9 cellular contexts compared by ENCODE assay signal in genomic region chr1:93554883-93555872, GRCh38.
DNase-seq lines count a peak whose midpoint lies in the region; ATAC-seq, FAIRE-seq and TF ChIP-seq lines count a peak whose summit lies in the region.
"Had no signal": no experiment of that assay in that cellular context is flagged by ENCODE, and none has a peak within 500 bp of the region (broad histone marks: within the 10 kb centered on the region; RNA-seq: fewer than 3 reads in every experiment).

No MANE protein-coding gene starts in this region.

- intact Hi-C loops in HepG2 (cut with micrococcal nuclease; ENCODE audit: unreplicated experiment) = no loop called here
- intact Hi-C loops in kidney (cut with DNase I) = no loop called here

- TF ChIP-seq RAD21 in HepG2 (CRISPR knock-in tag; IDR thresholded peaks at IDR 0.05) = no peak

- DNase-seq in NCI-H69 (lab: John Stamatoyannopoulos, UW) (peak; percentile 8), cardiac fibroblast (ENCODE audit: low read depth in 2 of 2) (peak; percentile 26 to 34), HepG2 (ENCODE audit: low spot score) (no peak), suprapubic skin (ENCODE audit: low spot score in 2 of 2) (no peak), kidney (no peak), putamen (ENCODE audit: low spot score) (no peak)
- DNase-seq: activated CD4-positive, alpha-beta T cell treated with anti-CD3 and anti-CD28 coated beads for 48 hours; NCI-H2081 treated with DMSO at 0.1 percent for 48 hours had no signal

- H3K9ac ChIP-seq in HepG2 (ENCODE audit: insufficient read depth, low read depth, low read length) (no peak overlapping the region), kidney (ENCODE audit: low read length in 2 of 2) (no peak overlapping the region)

- CTCF ChIA-PET in HepG2 (lab: Yijun Ruan, JAX; ENCODE audit: low intra/inter-chr PET ratio, low total read pairs) = no interaction called here

- no peak overlapping the region for H2AFZ ChIP-seq in HepG2 (ENCODE audit: low read length)

- FAIRE-seq in HepG2 (lab: Jason Lieb, UNC) = no peak
- FAIRE-seq in kidney (lab: Jason Lieb, UNC) = no peak

- peaks cover 41% of the 10 kb centered on the region for H3K4me1 ChIP-seq in HepG2 (ENCODE audit: insufficient read depth, low read length)
- H3K4me1 ChIP-seq in suprapubic skin = peaks cover 29% of the 10 kb centered on the region
- peaks cover 11 to 27% of the 10 kb centered on the region in 2 donors for H3K4me1 ChIP-seq in kidney (ENCODE audit: control insufficient read depth in 1 of 2, insufficient read depth in 1 of 2, low read depth in 1 of 2, low read length in 2 of 2)

- H3K27ac ChIP-seq in HepG2 (ENCODE audit: extremely low read length, insufficient read depth, low read length) = no peak overlapping the region
- H3K27ac ChIP-seq in suprapubic skin = peak overlapping the region; percentile 64
- peak overlapping the region in 1 of 2 donors; percentile 7 for H3K27ac ChIP-seq in kidney (ENCODE audit: low read depth in 2 of 2, low read length in 2 of 2)

- POLR2A ChIA-PET in HepG2 (lab: Yijun Ruan, JAX) = interaction anchor here (0.7 to 2.6 kb wide), 2 partner anchors 52 to 63 kb away, joined by 5 to 20 read pairs; no protein-coding TSS in a partner anchor

- no peak for TF ChIP-seq EP300 in HepG2 (IDR thresholded peaks at IDR 0.05; ENCODE audit: low read depth in 2 of 2, low read length in 2 of 2)
- TF ChIP-seq EP300 in HepG2 (CRISPR knock-in tag; IDR thresholded peaks at IDR 0.05; ENCODE audit: borderline replicate concordance) = no peak
- TF ChIP-seq EP300 in suprapubic skin (IDR thresholded peaks at IDR 0.05) = no peak

- ATAC-seq in HepG2 = no peak
- ATAC-seq in GM19452 (IDR thresholded peaks at IDR 0.05; ENCODE audit: unreplicated experiment) = no peak

- in situ Hi-C loops in HepG2 (cut with HindIII; ENCODE audit: extremely low pct_ligation_motif_present, low pct_unique_long_range_greater_than_20kb) = no loop called here

- peaks cover 5 to 12% of the 10 kb centered on the region in 2 experiments for H3K36me3 ChIP-seq in HepG2 (replicated peaks in 1 of 2; ENCODE audit: control insufficient read depth in 1 of 2, insufficient read depth in 2 of 2, low read length in 2 of 2)
- H3K36me3 ChIP-seq in suprapubic skin = peaks cover 8% of the 10 kb centered on the region
- H3K36me3 ChIP-seq in kidney (ENCODE audit: control insufficient read depth in 1 of 2, insufficient read depth in 2 of 2, low read length in 2 of 2) = peaks cover 6 to 19% of the 10 kb centered on the region in 2 donors

- 95% methylated on average over 7 of the region's 7 CpGs for WGBS in HepG2 (ENCODE audit: low lambda C conversion rate)
- 68% methylated on average over 7 of the region's 7 CpGs for WGBS in suprapubic skin

- BruUV-seq in HepG2 (replicated peaks; lab: Mats Ljungman, UMichigan) = no TSS peak

- TF ChIP-seq POLR2A in HepG2 (IDR thresholded peaks at IDR 0.05; ENCODE audit: insufficient read depth in 1 of 2, low read depth in 2 of 2, low read length in 2 of 2) (no peak), suprapubic skin (IDR thresholded peaks at IDR 0.05) (no peak)

- H3K79me2 ChIP-seq in HepG2 (ENCODE audit: insufficient read depth, low read length) = no peaks in the 10 kb centered on the region

- H3K4me3 ChIP-seq in cardiac fibroblast (replicated peaks in 1 of 2; ENCODE audit: low read depth in 2 of 2, low read length in 2 of 2) (no peak overlapping the region), HepG2 (replicated peaks in 1 of 3; ENCODE audit: insufficient read depth in 1 of 3, low read depth in 2 of 3, low read length in 3 of 3) (no peak overlapping the region), suprapubic skin (no peak overlapping the region), kidney (ENCODE audit: low read length in 2 of 2) (peak overlapping the region in 1 of 2 donors; percentile 12)

- no peak overlapping the region for H3K4me2 ChIP-seq in HepG2 (ENCODE audit: low read depth, low read length)

- H3K9me3 ChIP-seq in HepG2 (ENCODE audit: low read length) (no peaks in the 10 kb centered on the region), suprapubic skin (no peaks in the 10 kb centered on the region), kidney (ENCODE audit: control insufficient read depth in 1 of 2, low read length in 2 of 2) (no peaks in the 10 kb centered on the region)

- H4K20me1 ChIP-seq in HepG2 (ENCODE audit: insufficient read depth, low read length) = no peaks in the 10 kb centered on the region

- TF ChIP-seq CTCF in cardiac fibroblast (IDR thresholded peaks at IDR 0.05; ENCODE audit: low read depth, low read length) = no peak
- no peak for TF ChIP-seq CTCF in HepG2 (CRISPR knock-in tag; IDR thresholded peaks at IDR 0.05)
- no peak for TF ChIP-seq CTCF in suprapubic skin (IDR thresholded peaks at IDR 0.05)
- no peak for TF ChIP-seq CTCF in kidney (IDR thresholded peaks at IDR 0.05; ENCODE audit: borderline replicate concordance, extremely low read depth, insufficient read depth)

- H3K27me3 ChIP-seq in HepG2 (ENCODE audit: control insufficient read depth in 1 of 2, insufficient read depth in 2 of 2, low read length in 2 of 2) (no peaks in the 10 kb centered on the region), suprapubic skin (no peaks in the 10 kb centered on the region)

TF ChIP-seq in HepG2, 621 proteins besides CTCF, POLR2A, EP300 and RAD21:
- TF ChIP-seq ATF7-NPFF (CRISPR knock-in tag; IDR thresholded peaks at IDR 0.05; ENCODE audit: low read depth) (no peak), SNAPC5 (CRISPR knock-in tag; IDR thresholded peaks at IDR 0.05; ENCODE audit: borderline replicate concordance) (no peak), ZSCAN21 (CRISPR knock-in tag; IDR thresholded peaks at IDR 0.05; ENCODE audit: borderline replicate concordance) (no peak), MAFF (IDR thresholded peaks at IDR 0.05; ENCODE audit: low read depth, low read length) (0 out of 2 replicates have a peak, but pooled peaks have one; percentile 23), MAFK (conservative IDR thresholded peaks at IDR 0.05 in 1 of 2, IDR thresholded peaks at IDR 0.05 in 1 of 2; ENCODE audit: low read length in 2 of 2) (peak; percentile 40 to 55; a peak in 3 of 4 replicates)

Comparison
In these comparisons a context has a peak if more than half of its experiments do, and no peak if none do; other contexts are left out.
1. DNase-seq: peak in NCI-H69 (single experiment) and cardiac fibroblast (2 of 2); none in HepG2 (single experiment), suprapubic skin (0 of 2), kidney (single experiment) and putamen (single experiment).